ENCODE assay signal across 8 cellular contexts in genomic region chr17:59107306-59107670, GRCh38. TPM values are rescaled to one million over a fixed set of nuclear protein-coding genes. Genes with fewer than 3 reads are reported as not detected.
DNase-seq lines count a peak whose midpoint lies in the region; ATAC-seq and TF ChIP-seq lines count a peak whose summit lies in the region.

No MANE protein-coding gene starts in this region.

- no peak for TF ChIP-seq CTCF in AG04450 (IDR thresholded peaks at IDR 0.05; ENCODE audit: low read depth, low read length)

- no peaks in the 10 kb centered on the region for H3K36me3 ChIP-seq in muscle layer of duodenum (ENCODE audit: control insufficient read depth in 1 of 2, insufficient read depth in 2 of 2, low read length in 2 of 2)

- H3K4me1 Mint-ChIP-seq in IgD-negative memory B cell: peaks cover 16 to 37% (median 23%) of the 10 kb centered on the region in 3 donors
- H3K4me1 Mint-ChIP-seq in central memory CD8-positive, alpha-beta T cell: peaks cover 23% of the 10 kb centered on the region

- peaks cover 4 to 21% of the 10 kb centered on the region in 2 donors for H3K4me1 ChIP-seq in muscle layer of duodenum (ENCODE audit: control insufficient read depth in 1 of 2, insufficient read depth in 2 of 2, low read length in 2 of 2)

- no peak for ATAC-seq in central memory CD8-positive, alpha-beta T cell (replicated peaks; ENCODE audit: extremely low read depth, poor library complexity, severe bottlenecking)
- no peak for ATAC-seq in GM19351 (IDR thresholded peaks at IDR 0.05; ENCODE audit: unreplicated experiment)

- H3K27ac ChIP-seq in AG04450 (ENCODE audit: low read depth, low read length): peak overlapping the region; percentile 77
- H3K27ac ChIP-seq in muscle layer of duodenum (ENCODE audit: low read length): peak overlapping the region; percentile 80

- CTCF ChIA-PET in AG04450 (lab: Charles Lee): no interaction called here

- DNase-seq in AG04450 (ENCODE audit: low read depth, low spot score) (no peak), occipital lobe (lab: John Stamatoyannopoulos, UW) (no peak), NCI-H1417 treated with DMSO at 0.1 percent for 48 hours (lab: John Stamatoyannopoulos, UW) (no peak)
- DNase-seq in central memory CD8-positive, alpha-beta T cell (ENCODE audit: low spot score in 2 of 2): no peak
- DNase-seq in activated CD4-positive, alpha-beta T cell treated with anti-CD3 and anti-CD28 coated beads for 4 hours: no peak

- H3K27me3 Mint-ChIP-seq in IgD-negative memory B cell: no peaks in the 10 kb centered on the region
- H3K27me3 Mint-ChIP-seq in central memory CD8-positive, alpha-beta T cell: no peaks in the 10 kb centered on the region

- peak overlapping the region; percentile 80 to 92 (median 90) for H3K27ac Mint-ChIP-seq in IgD-negative memory B cell
- peak overlapping the region; percentile 93 for H3K27ac Mint-ChIP-seq in central memory CD8-positive, alpha-beta T cell (ENCODE audit: low read depth)

- POLR2A ChIA-PET in AG04450 (lab: Yijun Ruan, JAX): interaction anchor here (0.6 to 1.9 kb wide), 7 partner anchors 13 to 475 kb away, joined by 3 to 14 read pairs (median 4); partner anchors contain the start of genes PRR11 and SKA2

- peaks cover 4% of the 10 kb centered on the region for H3K36me3 Mint-ChIP-seq in IgD-negative memory B cell
- H3K36me3 Mint-ChIP-seq in central memory CD8-positive, alpha-beta T cell (ENCODE audit: insufficient read depth): peaks cover 20% of the 10 kb centered on the region

- H3K4me3 Mint-ChIP-seq in IgD-negative memory B cell: peak overlapping the region; percentile 89 to 97 (median 94)
- peak overlapping the region; percentile 96 for H3K4me3 Mint-ChIP-seq in central memory CD8-positive, alpha-beta T cell

- peaks cover 4% of the 10 kb centered on the region; the same call in 1 of the 2 replicates for H3K9me3 ChIP-seq in AG04450 (ENCODE audit: control insufficient read depth, insufficient read depth, low read length)
- H3K9me3 ChIP-seq in muscle layer of duodenum (ENCODE audit: control insufficient read depth in 1 of 2, low read length in 2 of 2): no peaks in the 10 kb centered on the region

- H3K27me3 ChIP-seq in AG04450 (ENCODE audit: control insufficient read depth, insufficient read depth, low read length): no peaks in the 10 kb centered on the region
- no peaks in the 10 kb centered on the region for H3K27me3 ChIP-seq in muscle layer of duodenum (ENCODE audit: low read depth, low read length)

- H3K4me3 ChIP-seq in AG04450 (ENCODE audit: low read depth, low read length): peak overlapping the region; percentile 86
- peak overlapping the region; percentile 85 to 94 for H3K4me3 ChIP-seq in muscle layer of duodenum (ENCODE audit: low read depth in 1 of 2, low read length in 2 of 2)

- no peaks in the 10 kb centered on the region for H3K9me3 Mint-ChIP-seq in IgD-negative memory B cell
- H3K9me3 Mint-ChIP-seq in central memory CD8-positive, alpha-beta T cell: no peaks in the 10 kb centered on the region

RNA-seq across cellular contexts. Expression of gene TRIM37, which starts 0.6 kb away (rescaled TPM):
- polyA plus RNA-seq in AG04450 (2011; rRNA removed) (29.1 and 34.8 TPM in 2 replicates), IgD-negative memory B cell (7.9 TPM)
- 55.4 and 60.7 TPM in 2 replicates for polyA minus RNA-seq in AG04450 (2011; rRNA and poly(A)+ RNA removed)
- 114 TPM for total RNA-seq in occipital lobe

RNA-seq across cellular contexts. Expression of gene SKA2, which starts 47.7 kb away (rescaled TPM):
- polyA plus RNA-seq in AG04450 (2011; rRNA removed): 32.4 and 45.4 TPM in 2 replicates
- polyA minus RNA-seq in AG04450 (2011; rRNA and poly(A)+ RNA removed): 17.1 and 29.0 TPM in 2 replicates
- 31.4 TPM for polyA plus RNA-seq in IgD-negative memory B cell
- 130 TPM for total RNA-seq in occipital lobe

RNA-seq across cellular contexts. Expression of gene PRR11, which starts 48.3 kb away (rescaled TPM):
- polyA plus RNA-seq in AG04450 (2011; rRNA removed) (15.0 and 20.2 TPM in 2 replicates), IgD-negative memory B cell (3.0 TPM)
- polyA minus RNA-seq in AG04450 (2011; rRNA and poly(A)+ RNA removed): 16.4 and 21.2 TPM in 2 replicates
- total RNA-seq in occipital lobe: 2.0 TPM
